In genomic region chrX:3711331-3711917, GRCh38 we compare ENCODE assay signal across 7 cellular contexts. TPM values are rescaled to one million over a fixed set of nuclear protein-coding genes. Genes with fewer than 3 reads are reported as not detected.
A peak's percentile ranks its signal among the peaks of the same experiment; 100 is the strongest.
DNase-seq lines count a peak whose midpoint lies in the region; ATAC-seq and TF ChIP-seq lines count a peak whose summit lies in the region.

No MANE protein-coding gene starts in this region.

- no peak overlapping the region for H3K23ac ChIP-seq in H9 (ENCODE audit: insufficient read length, low read depth, low read length)

- peak overlapping the region; percentile 76 for H3K4me2 ChIP-seq in H9 (ENCODE audit: insufficient read depth, insufficient read length, low read length)
- H3K4me2 ChIP-seq in smooth muscle cell = peak overlapping the region; percentile 89

- no peaks in the 10 kb centered on the region for H3K36me3 ChIP-seq in WERI-Rb-1
- no peaks in the 10 kb centered on the region for H3K36me3 ChIP-seq in gastroesophageal sphincter
- no peaks in the 10 kb centered on the region for H3K36me3 ChIP-seq in smooth muscle cell (ENCODE audit: low read depth)

- H3K4me3 ChIP-seq in WERI-Rb-1 (ENCODE audit: low read depth, low read length) (peak overlapping the region; percentile 93), gastroesophageal sphincter (peak overlapping the region; percentile 50 to 68), smooth muscle cell (peak overlapping the region; percentile 82)

- H3K18ac ChIP-seq in H9 (ENCODE audit: insufficient read length, low read depth, low read length) = no peak overlapping the region

- no peak for TF ChIP-seq POLR2A in gastroesophageal sphincter (IDR thresholded peaks at IDR 0.05)

- peaks cover 26% of the 10 kb centered on the region; the same call in 1 of the 2 replicates for H3K79me2 ChIP-seq in H9 (ENCODE audit: insufficient read depth, low read length)
- peaks cover 3% of the 10 kb centered on the region for H3K79me2 ChIP-seq in smooth muscle cell (ENCODE audit: low read depth)

- no peaks in the 10 kb centered on the region for H3K79me1 ChIP-seq in H9 (ENCODE audit: insufficient read depth, low read depth, low read length, poor library complexity, severe bottlenecking)

- no CpG with 5 or more reads among the region's 16 CpGs for WGBS in H9 (ENCODE audit: extremely low coverage, insufficient read length, low lambda C conversion rate)
- WGBS in gastroesophageal sphincter (ENCODE audit: low coverage in 1 of 2), 2 donors = 40% methylated on average over 1 of the region's 16 CpGs
- WGBS in smooth muscle cell (ENCODE audit: low lambda C conversion rate) = 73% methylated on average over 16 of the region's 16 CpGs

- H3K9ac ChIP-seq in H9 (ENCODE audit: extremely low read depth, insufficient read length, low read length) (peak overlapping the region; percentile 34), smooth muscle cell (ENCODE audit: low read depth) (no peak overlapping the region)

- H3K4ac ChIP-seq in H9 (ENCODE audit: low read depth, low read length) = no peak overlapping the region

- no peak overlapping the region for H3K56ac ChIP-seq in H9 (ENCODE audit: insufficient read length, low read depth, low read length)

- no peak overlapping the region for H2BK5ac ChIP-seq in H9 (ENCODE audit: insufficient read length, low read length)

- no peaks in the 10 kb centered on the region for H3F3A ChIP-seq in smooth muscle cell (ENCODE audit: low read depth)

- H2BK12ac ChIP-seq in H9 (ENCODE audit: insufficient read length, low read depth, low read length) = no peak overlapping the region

- H3K27ac Mint-ChIP-seq in H9 = no peak overlapping the region

- TF ChIP-seq EP300 in gastroesophageal sphincter (IDR thresholded peaks at IDR 0.05) = no peak

- H3K9me3 Mint-ChIP-seq in H9 = peaks cover 0 to 2% of the 10 kb centered on the region in 2 experiments; a peak in 1 of 5 replicates

- peaks cover 18 to 22% (median 18%) of the 10 kb centered on the region in 3 experiments for H3K36me3 Mint-ChIP-seq in H9 (ENCODE audit: insufficient read depth in 1 of 3, low read depth in 3 of 3)

- TF ChIP-seq CTCF in H9 (conservative IDR thresholded peaks at IDR 0.05) (no peak), WERI-Rb-1 (IDR thresholded peaks at IDR 0.05; ENCODE audit: low read depth, low read length) (no peak), gastroesophageal sphincter (IDR thresholded peaks at IDR 0.05) (no peak), smooth muscle cell (IDR thresholded peaks at IDR 0.05; ENCODE audit: borderline replicate concordance, insufficient read depth, poor library complexity, severe bottlenecking) (no peak)

- H3K4me1 Mint-ChIP-seq in H9 = peaks cover 41 to 50% of the 10 kb centered on the region in 2 experiments

- ATAC-seq in gastroesophageal sphincter (no peak), HG02884 (IDR thresholded peaks at IDR 0.05; ENCODE audit: unreplicated experiment) (no peak)

- H3K4me1 ChIP-seq in H9 (ENCODE audit: insufficient read depth, low read length) = no peaks in the 10 kb centered on the region
- no peaks in the 10 kb centered on the region for H3K4me1 ChIP-seq in gastroesophageal sphincter
- no peaks in the 10 kb centered on the region for H3K4me1 ChIP-seq in smooth muscle cell (ENCODE audit: low read depth)

- H3K27me3 Mint-ChIP-seq in H9 (ENCODE audit: low read depth) = no peaks in the 10 kb centered on the region; the same call in 1 of the 2 replicates

- H3K27ac ChIP-seq in H9 (ENCODE audit: insufficient read length, low read depth, low read length) (no peak overlapping the region), WERI-Rb-1 (no peak overlapping the region), gastroesophageal sphincter (peak overlapping the region in 3 of 4 donors; percentile 58 to 79 (median 64)), smooth muscle cell (ENCODE audit: low read depth) (no peak overlapping the region)

- no peak overlapping the region for H4K5ac ChIP-seq in H9 (ENCODE audit: insufficient read length, low read depth, low read length)

- H4K8ac ChIP-seq in H9 (replicated peaks; ENCODE audit: insufficient read length, low read depth, low read length) = no peak overlapping the region

- no peaks in the 10 kb centered on the region for H3K27me3 ChIP-seq in H9 (ENCODE audit: insufficient read depth, low read length)
- no peaks in the 10 kb centered on the region for H3K27me3 ChIP-seq in WERI-Rb-1 (ENCODE audit: insufficient read depth, low read depth, severe bottlenecking)
- no peaks in the 10 kb centered on the region for H3K27me3 ChIP-seq in gastroesophageal sphincter
- no peaks in the 10 kb centered on the region for H3K27me3 ChIP-seq in smooth muscle cell (ENCODE audit: low read depth)

- DNase-seq in H9 (no peak), WERI-Rb-1 (no peak), smooth muscle cell (lab: John Stamatoyannopoulos, UW; ENCODE audit: unreplicated experiment) (no peak), DMS114 treated with DMSO at 0.1 percent for 48 hours (lab: John Stamatoyannopoulos, UW; ENCODE audit: unreplicated experiment) (no peak), NCI-H128 (lab: John Stamatoyannopoulos, UW; ENCODE audit: unreplicated experiment) (no peak)

- no peak overlapping the region for H4K91ac ChIP-seq in H9 (ENCODE audit: insufficient read length, low read depth, low read length)

- H2BK120ac ChIP-seq in H9 (ENCODE audit: low read depth, low read length, poor library complexity, severe bottlenecking) = no peak overlapping the region

- H3K14ac ChIP-seq in H9 (ENCODE audit: insufficient read depth, low read length) = no peak overlapping the region

- H2AFZ ChIP-seq in H9 (ENCODE audit: low read length) (no peak overlapping the region), smooth muscle cell (ENCODE audit: low read depth) (no peak overlapping the region)

- no peaks in the 10 kb centered on the region for H4K20me1 ChIP-seq in H9 (ENCODE audit: control insufficient read depth, insufficient read depth, insufficient read length)
- H4K20me1 ChIP-seq in smooth muscle cell (ENCODE audit: low read depth) = peaks cover 35% of the 10 kb centered on the region

- no peak overlapping the region for H2BK20ac ChIP-seq in H9 (ENCODE audit: low read depth, low read length, poor library complexity, severe bottlenecking)

- H3K9me3 ChIP-seq in H9 (ENCODE audit: control insufficient read depth, low read depth, low read length) (no peaks in the 10 kb centered on the region), WERI-Rb-1 (ENCODE audit: severe bottlenecking) (no peaks in the 10 kb centered on the region), gastroesophageal sphincter (no peaks in the 10 kb centered on the region), smooth muscle cell (replicated peaks; ENCODE audit: low read depth) (no peaks in the 10 kb centered on the region)

- no peak overlapping the region for H3T11ph ChIP-seq in H9 (ENCODE audit: low read length)

- peaks cover 25% of the 10 kb centered on the region for H3K23me2 ChIP-seq in H9 (ENCODE audit: insufficient read length, low read depth, low read length, poor library complexity, severe bottlenecking)

- H2AK5ac ChIP-seq in H9 (ENCODE audit: insufficient read length, low read length) = no peak overlapping the region

- H3K4me3 Mint-ChIP-seq in H9 = peak overlapping the region; percentile 83 to 92

- no peak overlapping the region for H2BK15ac ChIP-seq in H9 (ENCODE audit: low read depth, low read length)

RNA-seq across cellular contexts. Expression of gene PRKX, which starts 2.0 kb away (rescaled TPM):
- total RNA-seq in H9 (2021) (98.8 and 108 TPM in 2 replicates), gastroesophageal sphincter (10 to 100 TPM in 1 of 4 donors, 1 to 10 TPM in 3; 3.5 to 10.5 (median 4.4) TPM), smooth muscle cell (9.5 and 12.8 TPM in 2 replicates)
- polyA plus RNA-seq in smooth muscle cell = 10.1 and 18.5 TPM in 2 replicates

Comparison
In these comparisons a context has a peak if more than half of its experiments do, and no peak if none do; other contexts are left out.
1. H3K27ac ChIP-seq: peak in gastroesophageal sphincter (3 of 4); none in H9 (single experiment), WERI-Rb-1 (single experiment) and smooth muscle cell (single experiment).
2. Peak in every context shown above with its lines, with median percentiles within 50 percentile points of each other: H3K4me3 ChIP-seq.